Comparison of ENCODE assay signal across 21 cellular contexts in genomic region chr4:113828712-113829111, GRCh38.
DNase-seq lines count a peak whose midpoint lies in the region; ATAC-seq and TF ChIP-seq lines count a peak whose summit lies in the region.
"Had no signal": no experiment of that assay in that cellular context is flagged by ENCODE, and none has a peak within 500 bp of the region (broad histone marks: within the 10 kb centered on the region; RNA-seq: fewer than 3 reads in every experiment).

No MANE protein-coding gene starts in this region.

- TF ChIP-seq CTCF in PC-3 (conservative IDR thresholded peaks at IDR 0.05; ENCODE audit: low read depth, low read length) (no peak), epithelial cell of esophagus (IDR thresholded peaks at IDR 0.05; ENCODE audit: insufficient read depth, low read depth, low read length, missing control alignments) (no peak), GM13977 (IDR thresholded peaks at IDR 0.05; ENCODE audit: extremely low read depth, insufficient read depth, missing control alignments) (no peak)

- ATAC-seq in PC-3 (peak; percentile 78), HG02981 (IDR thresholded peaks at IDR 0.05; ENCODE audit: unreplicated experiment) (no peak)
- ATAC-seq: A549, GM12878 had no signal

- no peaks in the 10 kb centered on the region for H3K79me2 ChIP-seq in PC-3 (ENCODE audit: low read length)

- no peak overlapping the region for H2AFZ ChIP-seq in PC-3 (ENCODE audit: low read length)

- CTCF ChIA-PET in PC-3 (lab: Charles Lee), result no interaction called here

- in situ Hi-C loops in GM13977 (cut with MboI; ENCODE audit: low pct_unique_long_range_greater_than_20kb, low sequenced_read_pairs, unreplicated experiment), result no loop called here

- intact Hi-C loops in PC-3 (cut with micrococcal nuclease), result loop anchor here (2.0 kb wide), 1 partner anchor 30 kb away; no protein-coding TSS in a partner anchor

- no peaks in the 10 kb centered on the region for H3K9me2 ChIP-seq in PC-3 (replicated peaks; ENCODE audit: low read length)

- H3K4me2 ChIP-seq in PC-3 (ENCODE audit: low read length), result peak overlapping the region; percentile 23; the same call in 1 of the 2 replicates
- H3K4me2 ChIP-seq: A549; BLaER1 treated with 17β-estradiol and CSF1 and Interleukin-3, amounts not matched to agents 10 nM and 100 nM had no signal

- DNase-seq in ELR (ENCODE audit: low read depth), result peak; percentile 55
- DNase-seq in PC-3, result peak; percentile 54
- DNase-seq in epithelial cell of esophagus (ENCODE audit: low read depth), result peak; percentile 26
- no peak for DNase-seq in GM13977 (ENCODE audit: low spot score)
- no peak for DNase-seq in epidermal melanocyte (ENCODE audit: insufficient read length, low spot score)
- DNase-seq: 8988T; ACHN; AML-193; BE2C; CD4-positive, alpha-beta T cell; CD8-positive, alpha-beta memory T cell; DMS 273 treated with DMSO at 0.1 percent for 48 hours; DND-41; GDM1; GOT3; HFFc6 had no signal

- H3K27ac ChIP-seq in PC-3 (ENCODE audit: low read length), result peak overlapping the region; percentile 39; the same call in 1 of the 2 replicates
- H3K27ac ChIP-seq: A549; BLaER1 treated with 17β-estradiol and CSF1 and Interleukin-3, amounts not matched to agents 10 nM and 100 nM had no signal

- POLR2A ChIA-PET in PC-3 (lab: Charles Lee; ENCODE audit: unreplicated experiment), result interaction anchor here (0.5 kb wide), 1 partner anchor 33 kb away, joined by 3 read pairs; no protein-coding TSS in a partner anchor

- H3K4me1 ChIP-seq in PC-3 (ENCODE audit: insufficient read depth, low read length), result peaks cover 26% of the 10 kb centered on the region
- H3K4me1 ChIP-seq: A549, BE2C, HAP-1 had no signal

- H3K9ac ChIP-seq in PC-3 (ENCODE audit: low read length), result no peak overlapping the region
- H3K9ac ChIP-seq: BLaER1 treated with 17β-estradiol and CSF1 and Interleukin-3, amounts not matched to agents 10 nM and 100 nM had no signal

- no peaks in the 10 kb centered on the region for H3K27me3 ChIP-seq in PC-3 (ENCODE audit: low read length)
- H3K27me3 ChIP-seq: BLaER1 treated with 17β-estradiol and CSF1 and Interleukin-3, amounts not matched to agents 10 nM and 100 nM had no signal

- no peaks in the 10 kb centered on the region for H3K36me3 ChIP-seq in PC-3 (ENCODE audit: low read depth, low read length)
- H3K36me3 ChIP-seq: BE2C; BLaER1 treated with 17β-estradiol and CSF1 and Interleukin-3, amounts not matched to agents 10 nM and 100 nM; HAP-1 had no signal

- no peaks in the 10 kb centered on the region for H3K9me3 ChIP-seq in PC-3 (ENCODE audit: low read length)
- H3K9me3 ChIP-seq: A549; BE2C; BLaER1 treated with 17β-estradiol and CSF1 and Interleukin-3, amounts not matched to agents 10 nM and 100 nM; HAP-1 had no signal

- H3K4me3 ChIP-seq in PC-3 (ENCODE audit: low read length), result no peak overlapping the region
- H3K4me3 ChIP-seq in epithelial cell of esophagus (ENCODE audit: low read length), result no peak overlapping the region
- H3K4me3 ChIP-seq: A549; BLaER1 treated with 17β-estradiol and CSF1 and Interleukin-3, amounts not matched to agents 10 nM and 100 nM; GM12878; HAP-1 had no signal

- no peaks in the 10 kb centered on the region for H3F3A ChIP-seq in PC-3 (ENCODE audit: low read length, unreplicated experiment)

- H4K20me1 ChIP-seq in PC-3 (ENCODE audit: low read length), result no peaks in the 10 kb centered on the region
- H4K20me1 ChIP-seq: BLaER1 treated with 17β-estradiol and CSF1 and Interleukin-3, amounts not matched to agents 10 nM and 100 nM had no signal

- no TSS peak for BruUV-seq in PC-3 (replicated peaks; lab: Mats Ljungman, UMichigan)

Comparison
In these comparisons a context has a peak if more than half of its experiments do, and no peak if none do; other contexts are left out.
1. DNase-seq: peak in ELR (single experiment), PC-3 (single experiment) and epithelial cell of esophagus (single experiment); none in GM13977 (single experiment) and epidermal melanocyte (single experiment).